Comparison of ENCODE assay signal across 17 cellular contexts in genomic region chr2:105256431-105257047, GRCh38. TPM values are rescaled to one million over a fixed set of nuclear protein-coding genes. Genes with fewer than 3 reads are reported as not detected.
DNase-seq lines count a peak whose midpoint lies in the region; TF ChIP-seq lines count a peak whose summit lies in the region.
"Had no signal": no experiment of that assay in that cellular context is flagged by ENCODE, and none has a peak within 500 bp of the region (broad histone marks: within the 10 kb centered on the region; RNA-seq: fewer than 3 reads in every experiment).

No MANE protein-coding gene starts in this region.

- no peak for TF ChIP-seq EP300 in sigmoid colon (IDR thresholded peaks at IDR 0.05)

- H3K4ac ChIP-seq in mesenchymal stem cell (ENCODE audit: low read depth in 1 of 2, low read length in 2 of 2) = no peak overlapping the region

- 75% methylated on average over 9 of the region's 11 CpGs for WGBS in mesenchymal stem cell
- 75 to 86% methylated on average over 11 of the region's 11 CpGs for WGBS in sigmoid colon, 2 donors

- no peak overlapping the region for H2AFZ ChIP-seq in mesenchymal stem cell (ENCODE audit: low read depth, low read length)

- peaks cover 2% of the 10 kb centered on the region for H3K36me3 Mint-ChIP-seq in chondrocyte (ENCODE audit: low read depth)
- H3K36me3 Mint-ChIP-seq: CD8-positive, alpha-beta T cell had no signal

- no peak for TF ChIP-seq CTCF in chondrocyte (IDR thresholded peaks at IDR 0.05)
- no peak for TF ChIP-seq CTCF in sigmoid colon (IDR thresholded peaks at IDR 0.05)

- H3K27me3 ChIP-seq in mesenchymal stem cell (ENCODE audit: control insufficient read depth in 1 of 2, insufficient read depth in 1 of 2, low read length in 2 of 2) (no peaks in the 10 kb centered on the region), sigmoid colon (no peaks in the 10 kb centered on the region)
- H3K27me3 ChIP-seq: BE2C had no signal

- H3K79me1 ChIP-seq in mesenchymal stem cell (replicated peaks; ENCODE audit: low read length, poor library complexity, severe bottlenecking) = peaks cover 4% of the 10 kb centered on the region

- H3K14ac ChIP-seq in mesenchymal stem cell (ENCODE audit: low read length in 2 of 2) = no peak overlapping the region

- H3K4me3 ChIP-seq in mesenchymal stem cell (ENCODE audit: insufficient read depth in 1 of 2, low read depth in 1 of 2, low read length in 2 of 2) = no peak overlapping the region
- H3K4me3 ChIP-seq in sigmoid colon = no peak overlapping the region

- no peak overlapping the region for H2BK15ac ChIP-seq in mesenchymal stem cell (ENCODE audit: low read depth, poor library complexity, severe bottlenecking)

- H3K36me3 ChIP-seq in mesenchymal stem cell (ENCODE audit: control insufficient read depth in 1 of 2, insufficient read depth in 2 of 2, low read depth in 1 of 2, low read length in 2 of 2) (peaks cover 0 to 2% of the 10 kb centered on the region in 2 experiments), sigmoid colon (no peaks in the 10 kb centered on the region)
- H3K36me3 ChIP-seq: BE2C had no signal

- no peak for TF ChIP-seq POLR2A in sigmoid colon (IDR thresholded peaks at IDR 0.05)

- H4K91ac ChIP-seq in mesenchymal stem cell (ENCODE audit: low read length) = no peak overlapping the region

- no peaks in the 10 kb centered on the region for H3K27me3 Mint-ChIP-seq in chondrocyte (ENCODE audit: low read depth)

- no peak overlapping the region for H3K4me2 ChIP-seq in mesenchymal stem cell (ENCODE audit: low read length, poor library complexity, severe bottlenecking)

- H3K4me3 Mint-ChIP-seq in chondrocyte (ENCODE audit: unreplicated experiment) = no peak overlapping the region
- H3K4me3 Mint-ChIP-seq: CD8-positive, alpha-beta T cell had no signal

- peaks cover 4% of the 10 kb centered on the region for H3K9me3 Mint-ChIP-seq in chondrocyte (ENCODE audit: low read depth)
- H3K9me3 Mint-ChIP-seq: CD8-positive, alpha-beta T cell had no signal

- intact Hi-C loops in sigmoid colon (cut with DNase I) = no loop called here

- H3K9me3 ChIP-seq in mesenchymal stem cell (ENCODE audit: control insufficient read depth, low read length) (no peaks in the 10 kb centered on the region), sigmoid colon (no peaks in the 10 kb centered on the region)
- H3K9me3 ChIP-seq: BE2C had no signal

- peak overlapping the region; percentile 80 for H2BK5ac ChIP-seq in mesenchymal stem cell (ENCODE audit: low read depth, low read length, poor library complexity, severe bottlenecking)

- peak overlapping the region; percentile 82 for H2AK5ac ChIP-seq in mesenchymal stem cell (ENCODE audit: low read length, severe bottlenecking)

- H3K27ac ChIP-seq in mesenchymal stem cell (ENCODE audit: low read length, poor library complexity, severe bottlenecking) = peak overlapping the region; percentile 70
- no peak overlapping the region for H3K27ac ChIP-seq in sigmoid colon
- H3K27ac ChIP-seq: HL-60 had no signal

- H3K4me1 Mint-ChIP-seq in chondrocyte (ENCODE audit: low read depth) = peaks cover 38% of the 10 kb centered on the region

- H2BK120ac ChIP-seq in mesenchymal stem cell (ENCODE audit: low read depth, low read length) = no peak overlapping the region

- H4K8ac ChIP-seq in mesenchymal stem cell (ENCODE audit: low read length) = no peak overlapping the region

- H3K18ac ChIP-seq in mesenchymal stem cell (ENCODE audit: low read depth in 1 of 2, low read length in 2 of 2) = no peak overlapping the region

- DNase-seq in NCI-H226 (peak; percentile 23), chondrocyte (ENCODE audit: low spot score) (no peak), mesenchymal stem cell (no peak), sigmoid colon (no peak), NCI-H146 treated with DMSO at 0.1 percent for 48 hours (lab: John Stamatoyannopoulos, UW; ENCODE audit: unreplicated experiment) (no peak)
- DNase-seq in activated T-cell treated with anti-CD3 and anti-CD28 coated beads, Interleukin-2, amount 50 U/mL, for 1 hour = no peak
- DNase-seq in activated CD4-positive, alpha-beta T cell treated with anti-CD3 and anti-CD28 coated beads for 4 hours = no peak
- DNase-seq: BE2C; CD8-positive, alpha-beta T cell; DND-41; GOT3; NCI-H1092; NCI-H1694 treated with DMSO at 0.1 percent for 48 hours; NCI-H446; NCI-H748 treated with DMSO at 0.1 percent for 48 hours; PC-3 had no signal

- H2BK12ac ChIP-seq in mesenchymal stem cell (ENCODE audit: low read length in 2 of 2) = no peak overlapping the region

- peaks cover 12% of the 10 kb centered on the region for H3K4me1 ChIP-seq in mesenchymal stem cell (ENCODE audit: control insufficient read depth, insufficient read depth, low read depth, low read length)
- H3K4me1 ChIP-seq in sigmoid colon = no peaks in the 10 kb centered on the region
- H3K4me1 ChIP-seq: BE2C had no signal

- H3K23ac ChIP-seq in mesenchymal stem cell (ENCODE audit: low read length in 2 of 2) = no peak overlapping the region

- H3K9ac ChIP-seq in mesenchymal stem cell (ENCODE audit: low read length) = no peak overlapping the region

- peak overlapping the region; percentile 91 for H3K27ac Mint-ChIP-seq in chondrocyte (ENCODE audit: unreplicated experiment)
- H3K27ac Mint-ChIP-seq: CD8-positive, alpha-beta T cell had no signal

RNA-seq across cellular contexts. Expression of gene GPR45, which starts 15.0 kb away (rescaled TPM):
- total RNA-seq in chondrocyte = not detected in 3 replicates
- 0.04 TPM for polyA plus RNA-seq in mesenchymal stem cell (2013, experiment 1 of 2)
- 0.04 TPM for polyA plus RNA-seq in mesenchymal stem cell (2013, experiment 2 of 2)
- not detected for total RNA-seq in sigmoid colon
- not detected for polyA plus RNA-seq in sigmoid colon
- total RNA-seq: CD8-positive, alpha-beta T cell; PC-3 had no signal
